In the genomic region with DNA sequence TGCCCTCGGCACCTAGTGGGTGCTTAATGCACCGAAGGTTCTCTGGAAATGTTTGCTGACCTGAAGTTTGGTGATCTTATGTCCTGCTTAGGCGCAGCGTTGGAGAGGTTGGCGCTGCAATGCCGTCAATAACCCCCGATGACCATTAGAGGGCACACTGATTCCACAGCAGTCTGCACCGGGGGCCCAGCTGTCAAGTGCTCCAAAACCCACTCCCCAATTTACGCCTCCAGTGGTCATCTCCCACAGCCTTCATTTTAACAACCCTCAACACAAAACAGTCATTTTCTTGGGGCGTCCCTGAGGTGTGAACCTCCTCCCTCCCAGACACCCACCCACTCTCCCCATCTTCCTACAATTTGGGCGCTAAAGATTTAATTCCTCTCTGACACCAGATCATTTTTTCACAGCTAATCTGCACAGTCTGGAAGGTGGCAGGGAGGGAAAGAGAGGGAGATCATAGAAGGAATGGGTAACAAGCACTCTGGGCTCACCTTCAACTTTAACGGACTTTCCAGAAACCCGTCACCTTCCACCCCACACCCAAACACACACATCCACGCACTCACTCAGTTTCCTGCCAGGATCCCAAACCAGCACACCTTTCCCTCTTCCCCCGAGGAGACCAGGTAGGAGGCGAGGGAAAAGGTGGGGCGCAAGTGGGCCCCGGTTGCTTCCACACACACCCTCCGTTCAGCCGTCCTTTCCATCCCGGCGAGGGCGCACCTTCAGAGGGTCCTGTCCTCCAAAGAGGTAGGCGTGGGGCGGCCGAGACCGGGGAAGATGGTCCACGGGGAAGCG, we compare ENCODE assay signal across 8 cellular contexts.
DNase-seq lines count a peak whose midpoint lies in the region; ATAC-seq lines count a peak whose summit lies in the region.

No MANE protein-coding gene starts in this region.

- peak overlapping the region; percentile 56 for H3K4me3 ChIP-seq in effector memory CD4-positive, alpha-beta T cell (ENCODE audit: insufficient read depth, low read depth, low read length, poor library complexity, severe bottlenecking)

- H3K4me1 ChIP-seq in effector memory CD4-positive, alpha-beta T cell (ENCODE audit: control insufficient read depth, insufficient read depth, low read length, poor library complexity, severe bottlenecking): peaks cover 28% of the 10 kb centered on the region

- ATAC-seq in stimulated activated naive CD8-positive, alpha-beta T cell treated with anti-CD3 and anti-CD28 coated beads, Interleukin-15, Interleukin-2, amounts not matched to agents 100 U/mL and 50 U/mL, for 24 hours: peak; percentile 51
- ATAC-seq in HG02981 (IDR thresholded peaks at IDR 0.05; ENCODE audit: unreplicated experiment): no peak

- peaks cover 32% of the 10 kb centered on the region for H3K27me3 ChIP-seq in effector memory CD4-positive, alpha-beta T cell (replicated peaks; ENCODE audit: control insufficient read depth, insufficient read depth, low read length, poor library complexity, severe bottlenecking)

- peak; percentile 10 for DNase-seq in NCI-H510A treated with DMSO at 0.1 percent for 48 hours (lab: John Stamatoyannopoulos, UW)
- DNase-seq in NCI-H510A (lab: John Stamatoyannopoulos, UW): no peak
- peak; percentile 60 for DNase-seq in NCI-H146 (lab: John Stamatoyannopoulos, UW)
- DNase-seq in activated CD4-positive, alpha-beta T cell treated with anti-CD3 and anti-CD28 coated beads for 48 hours: peak; percentile 67
- no peak for DNase-seq in effector memory CD4-positive, alpha-beta T cell
- DNase-seq in medulla oblongata (ENCODE audit: extremely low spot score): peak; percentile 59
- DNase-seq in stimulated activated naive CD8-positive, alpha-beta T cell treated with anti-CD3 and anti-CD28 coated beads, Interleukin-15, Interleukin-2, amounts not matched to agents 100 U/mL and 50 U/mL, for 24 hours: peak; percentile 60

- H3K36me3 ChIP-seq in effector memory CD4-positive, alpha-beta T cell (ENCODE audit: control insufficient read depth, insufficient read depth, low read length): no peaks in the 10 kb centered on the region

- H3K27ac ChIP-seq in effector memory CD4-positive, alpha-beta T cell (ENCODE audit: insufficient read depth, low read length, poor library complexity, severe bottlenecking): no peak overlapping the region

- H3K9me3 ChIP-seq in effector memory CD4-positive, alpha-beta T cell (ENCODE audit: control insufficient read depth, low read length): no peaks in the 10 kb centered on the region

Comparison
In these comparisons a context has a peak if more than half of its experiments do, and no peak if none do; other contexts are left out.
1. DNase-seq: peak in NCI-H510A treated with DMSO at 0.1 percent for 48 hours (single experiment), NCI-H146 (single experiment), activated CD4-positive, alpha-beta T cell treated with anti-CD3 and anti-CD28 coated beads for 48 hours (single experiment), medulla oblongata (single experiment) and stimulated activated naive CD8-positive, alpha-beta T cell treated with anti-CD3 and anti-CD28 coated beads, Interleukin-15, Interleukin-2, amounts not matched to agents 100 U/mL and 50 U/mL, for 24 hours (single experiment); none in NCI-H510A (single experiment) and effector memory CD4-positive, alpha-beta T cell (0 of 3).